In genomic region chr11:35267504-35267903, GRCh38 we compare ENCODE assay signal across 18 cellular contexts.
DNase-seq lines count a peak whose midpoint lies in the region; ATAC-seq and TF ChIP-seq lines count a peak whose summit lies in the region.
"Had no signal": no experiment of that assay in that cellular context is flagged by ENCODE, and none has a peak within 500 bp of the region (broad histone marks: within the 10 kb centered on the region; RNA-seq: fewer than 3 reads in every experiment).

No MANE protein-coding gene starts in this region.

- POLR2A ChIA-PET in AG04450 (lab: Yijun Ruan, JAX) = interaction anchor here (0.6 to 0.8 kb wide), 3 partner anchors 35 to 115 kb away, joined by 3 to 6 read pairs (median 3); no protein-coding TSS in a partner anchor

- no peak overlapping the region for H3K4me3 ChIP-seq in AG04450 (ENCODE audit: low read depth, low read length)
- no peak overlapping the region for H3K4me3 ChIP-seq in lower lobe of right lung
- H3K4me3 ChIP-seq: esophagus squamous epithelium, GM12878, upper lobe of right lung had no signal

- no peak for TF ChIP-seq CTCF in AG04450 (IDR thresholded peaks at IDR 0.05; ENCODE audit: low read depth, low read length)
- no peak for TF ChIP-seq CTCF in lower lobe of right lung (IDR thresholded peaks at IDR 0.05)

- peaks cover 5% of the 10 kb centered on the region for H3K4me1 ChIP-seq in lower lobe of right lung
- H3K4me1 ChIP-seq: upper lobe of right lung had no signal

- H3K27ac ChIP-seq in AG04450 (ENCODE audit: low read depth, low read length) (no peak overlapping the region), lower lobe of right lung (no peak overlapping the region)
- H3K27ac ChIP-seq: esophagus squamous epithelium, upper lobe of right lung had no signal

- ATAC-seq in GM18498 (IDR thresholded peaks at IDR 0.05; ENCODE audit: unreplicated experiment) (no peak), lower lobe of right lung (no peak)
- ATAC-seq: GM12878, right cardiac atrium, upper lobe of right lung had no signal

- intact Hi-C loops in lower lobe of right lung (cut with DNase I) = no loop called here

- H3K27me3 ChIP-seq in AG04450 (ENCODE audit: control insufficient read depth, insufficient read depth, low read length) (no peaks in the 10 kb centered on the region), lower lobe of right lung (ENCODE audit: low read depth) (no peaks in the 10 kb centered on the region)
- H3K27me3 ChIP-seq: esophagus squamous epithelium, upper lobe of right lung had no signal

- no peaks in the 10 kb centered on the region for H3K36me3 ChIP-seq in lower lobe of right lung
- H3K36me3 ChIP-seq: esophagus squamous epithelium, upper lobe of right lung had no signal

- DNase-seq in AG04450 (ENCODE audit: low read depth, low spot score) (peak; percentile 67), HT1080 (ENCODE audit: low read depth) (peak; percentile 90), amniotic stem cell (lab: John Stamatoyannopoulos, UW) (peak; percentile 27), iris pigment epithelial cell (ENCODE audit: low read depth) (peak; percentile 90), activated gamma-delta T cell treated with Interleukin-2 at 50 U/mL for 16 hours (no peak), lower lobe of right lung (no peak), T-helper 2 cell (no peak)
- DNase-seq: activated CD4-positive, alpha-beta T cell treated with anti-CD3 and anti-CD28 coated beads, Interleukin-2, amount 10 ng/mL, durations not matched to agents 24 days and 14 days; activated naive CD4-positive, alpha-beta T cell treated with anti-CD3 and anti-CD28 coated beads, Interleukin-2, amount 50 U/mL, for 16 hours; COR-L47; effector CD4-positive, alpha-beta T cell; esophagus squamous epithelium; NCI-H2081; NCI-H526 treated with DMSO at 0.1 percent for 48 hours; right cardiac atrium; upper lobe of right lung had no signal

- CTCF ChIA-PET in AG04450 (lab: Charles Lee) = interaction anchor here (1.2 to 1.9 kb wide), 2 partner anchors 38 to 124 kb away, joined by 5 to 6 read pairs; no protein-coding TSS in a partner anchor

- H3K9me3 ChIP-seq in AG04450 (ENCODE audit: control insufficient read depth, insufficient read depth, low read length) (no peaks in the 10 kb centered on the region), lower lobe of right lung (no peaks in the 10 kb centered on the region)
- H3K9me3 ChIP-seq: esophagus squamous epithelium, upper lobe of right lung had no signal

Comparison
In these comparisons a context has a peak if more than half of its experiments do, and no peak if none do; other contexts are left out.
1. DNase-seq: peak in AG04450 (single experiment), HT1080 (single experiment), amniotic stem cell (single experiment) and iris pigment epithelial cell (single experiment); none in activated gamma-delta T cell treated with Interleukin-2 at 50 U/mL for 16 hours (single experiment), lower lobe of right lung (single experiment) and T-helper 2 cell (0 of 5).